Comparison of ENCODE assay signal across 30 cellular contexts in genomic region chr1:5349526-5349925, GRCh38.
"Had no signal": no experiment of that assay in that cellular context is flagged by ENCODE, and none has a peak within 500 bp of the region (broad histone marks: within the 10 kb centered on the region; RNA-seq: fewer than 3 reads in every experiment).

No MANE protein-coding gene starts in this region.

- H2AFZ ChIP-seq: hepatocyte had no signal

- H3K27ac ChIP-seq: colonic mucosa, esophagus muscularis mucosa, foreskin keratinocyte, gastroesophageal sphincter, heart left ventricle, hepatocyte, ovary, psoas muscle, skin epidermis, spleen, testis, tibial artery had no signal

- H3K4me2 ChIP-seq: hepatocyte had no signal

- H3K4me3 Mint-ChIP-seq: dendritic cell treated with granulocyte-macrophage colony-stimulating factor and Interleukin-4, amounts not matched to agents 40 ng/mL and 50 ng/mL, for 4 days; endodermal cell; memory B cell; nephron progenitor cell; stimulated activated memory B cell treated with anti-CD40 and anti-IgM and Interleukin-4, amounts not matched to agents 10 μg/mL and 1 μg/mL and 100 μg/mL, for 72 hours; type B pancreatic cell had no signal

- H3K9me3 Mint-ChIP-seq: type B pancreatic cell had no signal

- H3K79me2 ChIP-seq: hepatocyte had no signal

- H3K27me3 ChIP-seq: colonic mucosa, foreskin keratinocyte, hepatocyte, ovary, testis had no signal

- H3K27me3 Mint-ChIP-seq: dendritic cell treated with granulocyte-macrophage colony-stimulating factor and Interleukin-4, amounts not matched to agents 40 ng/mL and 50 ng/mL, for 4 days had no signal

- H3K4me1 ChIP-seq: colonic mucosa, esophagus muscularis mucosa, foreskin keratinocyte, gastroesophageal sphincter, heart left ventricle, psoas muscle, spleen, testis, tibial artery had no signal

- H3K4me1 Mint-ChIP-seq: memory B cell; stimulated activated memory B cell treated with anti-CD40 and anti-IgM and Interleukin-4, amounts not matched to agents 10 μg/mL and 1 μg/mL and 100 μg/mL, for 72 hours had no signal

- H3K36me3 ChIP-seq: colonic mucosa, esophagus muscularis mucosa, gastroesophageal sphincter, heart left ventricle, ovary, spleen, tibial artery had no signal

- H3K27ac Mint-ChIP-seq: dendritic cell treated with granulocyte-macrophage colony-stimulating factor and Interleukin-4, amounts not matched to agents 40 ng/mL and 50 ng/mL, for 4 days; endodermal cell; memory B cell; nephron progenitor cell; stimulated activated memory B cell treated with anti-CD40 and anti-IgM and Interleukin-4, amounts not matched to agents 10 μg/mL and 1 μg/mL and 100 μg/mL, for 72 hours; type B pancreatic cell had no signal

- H3K9me3 ChIP-seq: colonic mucosa, ovary, spleen, testis, tibial artery had no signal

- ATAC-seq: foreskin keratinocyte; gastroesophageal sphincter; heart left ventricle; left lobe of liver; naive thymus-derived CD4-positive, alpha-beta T cell; psoas muscle; right cardiac atrium; stimulated activated memory B cell treated with anti-CD40 and anti-IgM and Interleukin-4, amounts not matched to agents 10 μg/mL and 1 μg/mL and 100 μg/mL, for 72 hours; stimulated activated naive CD8-positive, alpha-beta T cell treated with anti-CD3 and anti-CD28 coated beads, Interleukin-15, Interleukin-2, amounts not matched to agents 100 U/mL and 50 U/mL, for 24 hours had no signal

- H3K36me3 Mint-ChIP-seq: memory B cell; stimulated activated memory B cell treated with anti-CD40 and anti-IgM and Interleukin-4, amounts not matched to agents 10 μg/mL and 1 μg/mL and 100 μg/mL, for 72 hours; type B pancreatic cell had no signal

- DNase-seq: colonic mucosa; effector CD8-positive, alpha-beta T cell; endodermal cell; foreskin keratinocyte; heart left ventricle; kidney; midbrain; naive thymus-derived CD4-positive, alpha-beta T cell; nephron progenitor cell; occipital lobe; ovary; posterior cingulate gyrus; psoas muscle; right cardiac atrium; spleen; stimulated activated CD4-positive, alpha-beta T cell treated with anti-CD3 and anti-CD28 coated beads, Interleukin-4, amount 100 ng/mL, for 4 hours; stimulated activated naive CD8-positive, alpha-beta T cell treated with anti-CD3 and anti-CD28 coated beads, Interleukin-15, Interleukin-2, amounts not matched to agents 100 U/mL and 50 U/mL, for 24 hours; substantia nigra; tibial artery had no signal

- H3K4me3 ChIP-seq: colonic mucosa, esophagus muscularis mucosa, gastroesophageal sphincter, heart left ventricle, hepatocyte, lung, ovary, psoas muscle, skin epidermis, spleen, testis, tibial artery had no signal
